In genomic region chr15:68310811-68311463, GRCh38 we compare ENCODE assay signal across 19 cellular contexts. TPM values are rescaled to one million over a fixed set of nuclear protein-coding genes. Genes with fewer than 3 reads are reported as not detected.
DNase-seq lines count a peak whose midpoint lies in the region; ATAC-seq, FAIRE-seq and TF ChIP-seq lines count a peak whose summit lies in the region.
"Had no signal": no experiment of that assay in that cellular context is flagged by ENCODE, and none has a peak within 500 bp of the region (broad histone marks: within the 10 kb centered on the region; RNA-seq: fewer than 3 reads in every experiment).

No MANE protein-coding gene starts in this region.

- no peaks in the 10 kb centered on the region for H3K36me3 ChIP-seq in BLaER1 treated with 17β-estradiol and CSF1 and Interleukin-3, amounts not matched to agents 10 nM and 100 nM
- H3K36me3 ChIP-seq: BE2C had no signal

- no peaks in the 10 kb centered on the region for H3K27me3 ChIP-seq in BLaER1 treated with 17β-estradiol and CSF1 and Interleukin-3, amounts not matched to agents 10 nM and 100 nM
- H3K27me3 ChIP-seq: BE2C had no signal

- H3K36me3 Mint-ChIP-seq in chondrocyte (ENCODE audit: low read depth): peaks cover 59% of the 10 kb centered on the region
- H3K36me3 Mint-ChIP-seq in nephron (ENCODE audit: low read depth): no peaks in the 10 kb centered on the region
- H3K36me3 Mint-ChIP-seq: brain had no signal

- POLR2A ChIA-PET in A549 (lab: Yijun Ruan, JAX): no interaction called here

- H3K27ac Mint-ChIP-seq in chondrocyte (ENCODE audit: unreplicated experiment) (peak overlapping the region; percentile 99), nephron (peak overlapping the region; percentile 30 to 88 (median 44))
- H3K27ac Mint-ChIP-seq: T-helper 1 cell treated with Interleukin-12 subunit alpha and Interleukin-12 subunit beta and Interleukin-4 antibody, amounts not matched to agents 30 μg/mL and 1 μg/mL, for 36 hours had no signal

- TF ChIP-seq POLR2A in A549 (IDR thresholded peaks at IDR 0.05; ENCODE audit: low read length): no peak

- H3K27me3 Mint-ChIP-seq in chondrocyte (ENCODE audit: low read depth) (no peaks in the 10 kb centered on the region), nephron (ENCODE audit: low read depth) (peaks cover 7% of the 10 kb centered on the region)

- H3K4me3 ChIP-seq in A549: no peak overlapping the region
- H3K4me3 ChIP-seq in BLaER1 treated with 17β-estradiol and CSF1 and Interleukin-3, amounts not matched to agents 10 nM and 100 nM: no peak overlapping the region

- ATAC-seq in A549: no peak
- ATAC-seq in GM19328 (IDR thresholded peaks at IDR 0.05; ENCODE audit: unreplicated experiment): no peak
- no peak for ATAC-seq in GM21825 (IDR thresholded peaks at IDR 0.05; ENCODE audit: unreplicated experiment)

- no peak for TF ChIP-seq EP300 in A549 (IDR thresholded peaks at IDR 0.05)

- WGBS in A549 (ENCODE audit: missing lambda C conversion rate): 91% methylated on average over 21 of the region's 21 CpGs

- H3K4me2 ChIP-seq in A549: no peak overlapping the region
- peak overlapping the region in 10 of 11 experiments; percentile 3 to 80 (median 25); a peak in 12 of 22 replicates for H3K4me2 ChIP-seq in BLaER1 treated with 17β-estradiol and CSF1 and Interleukin-3, amounts not matched to agents 10 nM and 100 nM

- H3K9ac ChIP-seq in BLaER1 treated with 17β-estradiol and CSF1 and Interleukin-3, amounts not matched to agents 10 nM and 100 nM: no peak overlapping the region
- H3K9ac ChIP-seq: parathyroid adenoma had no signal

- TF ChIP-seq RAD21 in A549 (conservative IDR thresholded peaks at IDR 0.05 in 1 of 2, IDR thresholded peaks at IDR 0.05 in 1 of 2): no peak

- CTCF ChIA-PET in A549 (lab: Yijun Ruan, JAX): interaction anchor here (0.6 to 5.7 kb wide), 16 partner anchors 10 to 614 kb away, joined by 3 to 32 read pairs (median 4); partner anchors contain the start of gene FEM1B

- no peak for TF ChIP-seq CTCF in A549 (IDR thresholded peaks at IDR 0.05)
- no peak for TF ChIP-seq CTCF in chondrocyte (IDR thresholded peaks at IDR 0.05)
- TF ChIP-seq CTCF in nephron (IDR thresholded peaks at IDR 0.05; ENCODE audit: unreplicated experiment in 3 of 3): no peak

- H4K20me1 ChIP-seq in BLaER1 treated with 17β-estradiol and CSF1 and Interleukin-3, amounts not matched to agents 10 nM and 100 nM: no peaks in the 10 kb centered on the region

- no peaks in the 10 kb centered on the region for H3K9me3 ChIP-seq in A549
- H3K9me3 ChIP-seq in BLaER1 treated with 17β-estradiol and CSF1 and Interleukin-3, amounts not matched to agents 10 nM and 100 nM (replicated peaks in 1 of 11): no peaks in the 10 kb centered on the region
- H3K9me3 ChIP-seq: BE2C had no signal

- H3K4me1 Mint-ChIP-seq in chondrocyte (ENCODE audit: low read depth) (peaks cover 98% of the 10 kb centered on the region), nephron (peaks cover 63% of the 10 kb centered on the region)

- peaks cover 31% of the 10 kb centered on the region for H3K4me1 ChIP-seq in A549
- H3K4me1 ChIP-seq in BLaER1 treated with 17β-estradiol and CSF1 and Interleukin-3, amounts not matched to agents 10 nM and 100 nM: peaks cover 17 to 45% (median 31%) of the 10 kb centered on the region in 10 experiments
- H3K4me1 ChIP-seq: parathyroid adenoma had no signal

- H3K4me3 Mint-ChIP-seq in chondrocyte (ENCODE audit: unreplicated experiment): no peak overlapping the region
- no peak overlapping the region for H3K4me3 Mint-ChIP-seq in nephron
- H3K4me3 Mint-ChIP-seq: T-helper 1 cell treated with Interleukin-12 subunit alpha and Interleukin-12 subunit beta and Interleukin-4 antibody, amounts not matched to agents 30 μg/mL and 1 μg/mL, for 36 hours had no signal

- no peak for FAIRE-seq in A549 (lab: Jason Lieb, UNC)

- H3K27ac ChIP-seq in A549 (peak overlapping the region; percentile 42 to 72; a peak in 3 of 6 replicates), substantia nigra (ENCODE audit: low read depth, low read length, poor library complexity, severe bottlenecking) (no peak overlapping the region)
- H3K27ac ChIP-seq in BLaER1 treated with 17β-estradiol and CSF1 and Interleukin-3, amounts not matched to agents 10 nM and 100 nM: no peak overlapping the region
- H3K27ac ChIP-seq: parathyroid adenoma had no signal

- no peak for DNase-seq in A549 (ENCODE audit: low read depth in 1 of 2, low spot score in 1 of 2)
- DNase-seq in chondrocyte (ENCODE audit: low spot score): no peak
- no peak for DNase-seq in substantia nigra (lab: John Stamatoyannopoulos, UW)
- DNase-seq: activated naive CD4-positive, alpha-beta T cell treated with anti-CD3 and anti-CD28 coated beads, Interleukin-2, amount 50 U/mL, for 16 hours; Calu3; dermis blood vessel endothelial cell; KG1; NCI-H2029; NCI-H446 treated with DMSO at 0.1 percent for 48 hours; SIG-M5; stimulated activated CD4-positive, alpha-beta T cell treated with anti-CD3 and anti-CD28 coated beads, Interleukin-2, amount 100 ng/mL, for 48 hours had no signal

- H3K9me3 Mint-ChIP-seq in chondrocyte (ENCODE audit: low read depth) (no peaks in the 10 kb centered on the region), nephron (no peaks in the 10 kb centered on the region)
- H3K9me3 Mint-ChIP-seq: brain; T-helper 1 cell treated with Interleukin-12 subunit alpha and Interleukin-12 subunit beta and Interleukin-4 antibody, amounts not matched to agents 30 μg/mL and 1 μg/mL, for 36 hours had no signal

TF ChIP-seq in A549, 52 proteins besides CTCF, POLR2A, EP300 and RAD21:
- TF ChIP-seq BHLHE40 (IDR thresholded peaks at IDR 0.05; ENCODE audit: low read depth, low read length): no peak
- TF ChIP-seq PHF8 (IDR thresholded peaks at IDR 0.05; ENCODE audit: borderline replicate concordance, low read depth): no peak
- TF ChIP-seq REST (IDR thresholded peaks at IDR 0.05): no peak
- TF ChIP-seq JUNB (IDR thresholded peaks at IDR 0.05): no peak
- no peak for TF ChIP-seq MAX (IDR thresholded peaks at IDR 0.05)
- no peak for TF ChIP-seq FOXS1 (CRISPR knock-in tag; IDR thresholded peaks at IDR 0.05)
- TF ChIP-seq E2F6 (IDR thresholded peaks at IDR 0.05; ENCODE audit: borderline replicate concordance, low read depth): no peak
- no peak for TF ChIP-seq RFX5 (IDR thresholded peaks at IDR 0.05)

RNA-seq across cellular contexts. Expression of gene FEM1B, which starts 33.4 kb away (rescaled TPM):
- 59.1 and 103 TPM in 2 replicates for polyA plus RNA-seq in A549 (2011; rRNA removed)
- 13.8 and 19.7 TPM in 2 replicates for polyA plus RNA-seq in A549 (2012; cell fraction: cytosol; rRNA removed)
- polyA plus RNA-seq in A549 (2012; cell fraction: nucleus; rRNA removed): 6.6 and 7.9 TPM in 2 replicates
- 18.4 to 19.7 TPM (median 19.5 TPM) in 3 replicates for polyA plus RNA-seq in A549 (2017; fragmentation: RNase III; extraction: RNeasy Plus Mini Kit Qiagen cat#74134 plus additional on column Dnase treatment)
- 242 and 289 TPM in 2 replicates for polyA minus RNA-seq in A549 (2011; rRNA and poly(A)+ RNA removed)
- 46.0 to 52.7 TPM (median 49.1 TPM) in 3 replicates for total RNA-seq in chondrocyte

Comparison
In these comparisons a context has a peak if more than half of its experiments do, and no peak if none do; other contexts are left out.
1. H3K27ac ChIP-seq: peak in A549 (2 of 2); none in BLaER1 treated with 17β-estradiol and CSF1 and Interleukin-3, amounts not matched to agents 10 nM and 100 nM (0 of 11) and substantia nigra (single experiment).